ENCODE assay signal across 12 cellular contexts in genomic region chr9:115034801-115035200, GRCh38.
A peak's percentile ranks its signal among the peaks of the same experiment; 100 is the strongest.
DNase-seq lines count a peak whose midpoint lies in the region; ATAC-seq and TF ChIP-seq lines count a peak whose summit lies in the region.
"Had no signal": no experiment of that assay in that cellular context is flagged by ENCODE, and none has a peak within 500 bp of the region (broad histone marks: within the 10 kb centered on the region; RNA-seq: fewer than 3 reads in every experiment).

No MANE protein-coding gene starts in this region.

- intact Hi-C loops in activated T-helper 2 cell treated with anti-CD3 and anti-CD28 coated beads, Interferon-gamma antibody, Interleukin-2, Interleukin-4, amounts not matched to agents 10 μg/mL and 5 μg/mL and 100 μg/mL, durations not matched to agents 14 hours and 24 hours and 36 hours (cut with micrococcal nuclease) = no loop called here
- intact Hi-C loops in vagina (cut with DNase I) = no loop called here

- no peak overlapping the region for H3K4me3 ChIP-seq in fibroblast of villous mesenchyme (ENCODE audit: low read depth, low read length)
- H3K4me3 ChIP-seq in vagina = no peak overlapping the region
- H3K4me3 ChIP-seq: ovary had no signal

- TF ChIP-seq CTCF in fibroblast of villous mesenchyme (IDR thresholded peaks at IDR 0.05; ENCODE audit: insufficient read depth, low read depth, low read length) (no peak), vagina (IDR thresholded peaks at IDR 0.05) (no peak)

- peaks cover 3% of the 10 kb centered on the region for H3K36me3 Mint-ChIP-seq in activated T-helper 2 cell treated with anti-CD3 and anti-CD28 coated beads, Interferon-gamma antibody, Interleukin-2, Interleukin-4, amounts not matched to agents 10 μg/mL and 5 μg/mL and 100 μg/mL, durations not matched to agents 14 hours and 24 hours and 36 hours (ENCODE audit: low read depth)

- no peaks in the 10 kb centered on the region for H3K27me3 ChIP-seq in vagina
- H3K27me3 ChIP-seq: ovary had no signal

- H3K27ac ChIP-seq in vagina = no peak overlapping the region
- H3K27ac ChIP-seq: ovary had no signal

- H3K4me1 Mint-ChIP-seq in activated T-helper 2 cell treated with anti-CD3 and anti-CD28 coated beads, Interferon-gamma antibody, Interleukin-2, Interleukin-4, amounts not matched to agents 10 μg/mL and 5 μg/mL and 100 μg/mL, durations not matched to agents 14 hours and 24 hours and 36 hours (ENCODE audit: low read depth) = peaks cover 40% of the 10 kb centered on the region
- H3K4me1 Mint-ChIP-seq in stimulated activated naive CD8-positive, alpha-beta T cell treated with anti-CD3 and anti-CD28 coated beads, Interleukin-15, amount 100 ng/mL, for 72 hours = peaks cover 42% of the 10 kb centered on the region

- no peaks in the 10 kb centered on the region for H3K9me3 ChIP-seq in vagina
- H3K9me3 ChIP-seq: ovary had no signal

- H3K36me3 ChIP-seq in vagina = no peaks in the 10 kb centered on the region
- H3K36me3 ChIP-seq: ovary had no signal

- H3K27ac Mint-ChIP-seq in activated T-helper 2 cell treated with anti-CD3 and anti-CD28 coated beads, Interferon-gamma antibody, Interleukin-2, Interleukin-4, amounts not matched to agents 10 μg/mL and 5 μg/mL and 100 μg/mL, durations not matched to agents 14 hours and 24 hours and 36 hours = peak overlapping the region; percentile 56
- H3K27ac Mint-ChIP-seq in stimulated activated naive CD8-positive, alpha-beta T cell treated with anti-CD3 and anti-CD28 coated beads, Interleukin-15, amount 100 ng/mL, for 72 hours = peak overlapping the region; percentile 99 to 100

- ATAC-seq in stimulated activated naive CD8-positive, alpha-beta T cell treated with anti-CD3 and anti-CD28 coated beads, Interleukin-15, amount 100 ng/mL, for 72 hours = no peak
- no peak for ATAC-seq in GM19452 (IDR thresholded peaks at IDR 0.05; ENCODE audit: unreplicated experiment)
- no peak for ATAC-seq in GM19023 (IDR thresholded peaks at IDR 0.05; ENCODE audit: unreplicated experiment)

- DNase-seq in GM04504 (ENCODE audit: low read depth) = peak; percentile 73
- no peak for DNase-seq in activated T-helper 2 cell treated with anti-CD3 and anti-CD28 coated beads, Interferon-gamma antibody, Interleukin-2, Interleukin-4, amounts not matched to agents 10 μg/mL and 5 μg/mL and 100 μg/mL, durations not matched to agents 14 hours and 24 hours and 36 hours (ENCODE audit: low spot score)
- peak; percentile 67 for DNase-seq in fibroblast of villous mesenchyme (ENCODE audit: low read depth)
- no peak for DNase-seq in stimulated activated naive CD8-positive, alpha-beta T cell treated with anti-CD3 and anti-CD28 coated beads, Interleukin-15, amount 100 ng/mL, for 72 hours
- no peak for DNase-seq in vagina (ENCODE audit: extremely low spot score in 2 of 2)
- no peak for DNase-seq in NOMO-1 treated with DMSO at 0.1 percent for 48 hours (lab: John Stamatoyannopoulos, UW; ENCODE audit: unreplicated experiment)
- DNase-seq: activated naive CD4-positive, alpha-beta T cell treated with Interleukin-2 at 50 U/mL for 16 hours; islet precursor cell; NCI-H1105 treated with DMSO at 0.1 percent for 48 hours; ovary had no signal

- H3K4me1 ChIP-seq in vagina = peaks cover 7% of the 10 kb centered on the region

- TF ChIP-seq POLR2A in vagina (IDR thresholded peaks at IDR 0.05) = no peak

- H3K27me3 Mint-ChIP-seq in activated T-helper 2 cell treated with anti-CD3 and anti-CD28 coated beads, Interferon-gamma antibody, Interleukin-2, Interleukin-4, amounts not matched to agents 10 μg/mL and 5 μg/mL and 100 μg/mL, durations not matched to agents 14 hours and 24 hours and 36 hours (ENCODE audit: low read depth) = peaks cover 8% of the 10 kb centered on the region
- H3K27me3 Mint-ChIP-seq in stimulated activated naive CD8-positive, alpha-beta T cell treated with anti-CD3 and anti-CD28 coated beads, Interleukin-15, amount 100 ng/mL, for 72 hours = peaks cover 12% of the 10 kb centered on the region

- no peaks in the 10 kb centered on the region for H3K9me3 Mint-ChIP-seq in activated T-helper 2 cell treated with anti-CD3 and anti-CD28 coated beads, Interferon-gamma antibody, Interleukin-2, Interleukin-4, amounts not matched to agents 10 μg/mL and 5 μg/mL and 100 μg/mL, durations not matched to agents 14 hours and 24 hours and 36 hours
- H3K9me3 Mint-ChIP-seq in stimulated activated naive CD8-positive, alpha-beta T cell treated with anti-CD3 and anti-CD28 coated beads, Interleukin-15, amount 100 ng/mL, for 72 hours = no peaks in the 10 kb centered on the region

- no peak overlapping the region for H3K4me3 Mint-ChIP-seq in activated T-helper 2 cell treated with anti-CD3 and anti-CD28 coated beads, Interferon-gamma antibody, Interleukin-2, Interleukin-4, amounts not matched to agents 10 μg/mL and 5 μg/mL and 100 μg/mL, durations not matched to agents 14 hours and 24 hours and 36 hours (ENCODE audit: low read depth)
- peak overlapping the region in 1 of 2 donors; percentile 76 for H3K4me3 Mint-ChIP-seq in stimulated activated naive CD8-positive, alpha-beta T cell treated with anti-CD3 and anti-CD28 coated beads, Interleukin-15, amount 100 ng/mL, for 72 hours

Comparison
In these comparisons a context has a peak if more than half of its experiments do, and no peak if none do; other contexts are left out.
1. DNase-seq: peak in GM04504 (single experiment) and fibroblast of villous mesenchyme (single experiment); none in activated T-helper 2 cell treated with anti-CD3 and anti-CD28 coated beads, Interferon-gamma antibody, Interleukin-2, Interleukin-4, amounts not matched to agents 10 μg/mL and 5 μg/mL and 100 μg/mL, durations not matched to agents 14 hours and 24 hours and 36 hours (single experiment), stimulated activated naive CD8-positive, alpha-beta T cell treated with anti-CD3 and anti-CD28 coated beads, Interleukin-15, amount 100 ng/mL, for 72 hours (0 of 2), vagina (0 of 2) and NOMO-1 treated with DMSO at 0.1 percent for 48 hours (single experiment).